ENCODE assay signal across 9 cellular contexts in genomic region chr7:45919947-45920542, GRCh38.
A peak's percentile ranks its signal among the peaks of the same experiment; 100 is the strongest.
DNase-seq lines count a peak whose midpoint lies in the region; ATAC-seq and TF ChIP-seq lines count a peak whose summit lies in the region.
"Had no signal": no experiment of that assay in that cellular context is flagged by ENCODE, and none has a peak within 500 bp of the region (broad histone marks: within the 10 kb centered on the region; RNA-seq: fewer than 3 reads in every experiment).

No MANE protein-coding gene starts in this region.

- no peaks in the 10 kb centered on the region for H3K79me2 ChIP-seq in parathyroid adenoma

- H3K4me3 ChIP-seq in RWPE2 (ENCODE audit: severe bottlenecking) (peak overlapping the region; percentile 46), fibroblast of pulmonary artery (replicated peaks; ENCODE audit: low read depth, low read length) (peak overlapping the region; percentile 44), parathyroid adenoma (ENCODE audit: low read depth, low read length) (peak overlapping the region; percentile 33)
- H3K4me3 ChIP-seq: mucosa of descending colon had no signal

- peaks cover 15% of the 10 kb centered on the region for H3K4me1 ChIP-seq in RWPE2 (ENCODE audit: insufficient read depth, poor library complexity, severe bottlenecking)
- H3K4me1 ChIP-seq in parathyroid adenoma = peaks cover 2% of the 10 kb centered on the region

- H3K36me3 ChIP-seq in RWPE2 (ENCODE audit: low read depth) (no peaks in the 10 kb centered on the region), parathyroid adenoma (ENCODE audit: control insufficient read depth, insufficient read depth, low read length) (no peaks in the 10 kb centered on the region)

- no peak; the same call in 2 of the 3 replicates for ATAC-seq in RWPE2 (ENCODE audit: low read depth)
- ATAC-seq in GM21381 (IDR thresholded peaks at IDR 0.05; ENCODE audit: unreplicated experiment) = no peak
- ATAC-seq in GM19455 (IDR thresholded peaks at IDR 0.05; ENCODE audit: unreplicated experiment) = no peak

- no peaks in the 10 kb centered on the region for H3K9me3 ChIP-seq in RWPE2 (ENCODE audit: severe bottlenecking)
- no peaks in the 10 kb centered on the region for H3K9me3 ChIP-seq in parathyroid adenoma (ENCODE audit: control insufficient read depth, low read length)
- H3K9me3 ChIP-seq: mucosa of descending colon had no signal

- no peak for TF ChIP-seq CTCF in RWPE2 (IDR thresholded peaks at IDR 0.05; ENCODE audit: poor library complexity, severe bottlenecking)
- no peak for TF ChIP-seq CTCF in fibroblast of pulmonary artery (IDR thresholded peaks at IDR 0.05; ENCODE audit: low read length, missing control alignments)
- no peak for TF ChIP-seq CTCF in parathyroid adenoma (IDR thresholded peaks at IDR 0.05)

- DNase-seq in COLO668 (lab: John Stamatoyannopoulos, UW; ENCODE audit: unreplicated experiment) (peak; percentile 64), RWPE2 (ENCODE audit: low spot score) (no peak), fibroblast of pulmonary artery (ENCODE audit: low read depth) (no peak), NCI-H1048 (lab: John Stamatoyannopoulos, UW) (no peak)
- DNase-seq in activated effector memory CD4-positive, alpha-beta T cell treated with Interleukin-2 at 50 U/mL for 16 hours = no peak

- H2AFZ ChIP-seq in parathyroid adenoma = no peak overlapping the region

- H3K27me3 ChIP-seq in RWPE2 (ENCODE audit: insufficient read depth, poor library complexity, severe bottlenecking) (peaks cover 49% of the 10 kb centered on the region), parathyroid adenoma (ENCODE audit: control insufficient read depth, insufficient read depth, low read length) (no peaks in the 10 kb centered on the region)

- H3K4me2 ChIP-seq in parathyroid adenoma (ENCODE audit: low read length) = peak overlapping the region; percentile 39

- H3K9ac ChIP-seq in parathyroid adenoma = no peak overlapping the region

- no peak overlapping the region for H3K27ac ChIP-seq in RWPE2 (ENCODE audit: poor library complexity, severe bottlenecking)
- H3K27ac ChIP-seq in parathyroid adenoma = no peak overlapping the region
